8 cellular contexts compared by ENCODE assay signal in genomic region chr4:48483777-48484493, GRCh38. TPM values are rescaled to one million over a fixed set of nuclear protein-coding genes. Genes with fewer than 3 reads are reported as not detected.
DNase-seq lines count a peak whose midpoint lies in the region; FAIRE-seq and TF ChIP-seq lines count a peak whose summit lies in the region.

No MANE protein-coding gene starts in this region.

- H3K79me2 ChIP-seq in endothelial cell of umbilical vein (ENCODE audit: control insufficient read depth, insufficient read depth, low read length) = no peaks in the 10 kb centered on the region
- H3K79me2 ChIP-seq in parathyroid adenoma = no peaks in the 10 kb centered on the region

- H3K36me3 ChIP-seq in Peyer's patch (no peaks in the 10 kb centered on the region), endothelial cell of umbilical vein (ENCODE audit: control insufficient read depth in 2 of 2, extremely low read depth in 1 of 2, insufficient read depth in 2 of 2, low read length in 2 of 2) (no peaks in the 10 kb centered on the region), parathyroid adenoma (ENCODE audit: control insufficient read depth, insufficient read depth, low read length) (no peaks in the 10 kb centered on the region)

- H3K27me3 ChIP-seq in Peyer's patch = peaks cover 0 to 26% of the 10 kb centered on the region in 2 donors
- peaks cover 53 to 78% of the 10 kb centered on the region in 2 experiments for H3K27me3 ChIP-seq in endothelial cell of umbilical vein (ENCODE audit: control insufficient read depth in 2 of 2, insufficient read depth in 2 of 2, low read length in 2 of 2)
- peaks cover 4% of the 10 kb centered on the region for H3K27me3 ChIP-seq in parathyroid adenoma (ENCODE audit: control insufficient read depth, insufficient read depth, low read length)

- no peak overlapping the region for H3K4me2 ChIP-seq in endothelial cell of umbilical vein (ENCODE audit: insufficient read depth, low read length)
- no peak overlapping the region for H3K4me2 ChIP-seq in parathyroid adenoma (ENCODE audit: low read length)

- BruUV-seq in endothelial cell of umbilical vein (replicated peaks; lab: Mats Ljungman, UMichigan) = no TSS peak

- FAIRE-seq in endothelial cell of umbilical vein (lab: Jason Lieb, UNC) = no peak

- H3K9me1 ChIP-seq in endothelial cell of umbilical vein (replicated peaks; ENCODE audit: control insufficient read depth, extremely low read depth, insufficient read depth, low read length) = no peaks in the 10 kb centered on the region

- peak overlapping the region in 3 of 4 donors; percentile 35 to 55 (median 45) for H3K4me3 ChIP-seq in Peyer's patch
- H3K4me3 ChIP-seq in endothelial cell of umbilical vein (replicated peaks in 1 of 3; ENCODE audit: insufficient read depth in 1 of 3, low read depth in 1 of 3, low read length in 3 of 3) = no peak overlapping the region
- H3K4me3 ChIP-seq in parathyroid adenoma (ENCODE audit: low read depth, low read length) = no peak overlapping the region

- POLR2A ChIA-PET in endothelial cell of umbilical vein (lab: Charles Lee) = no interaction called here

- H3K4me1 ChIP-seq in Peyer's patch = peaks cover 0 to 10% (median 5%) of the 10 kb centered on the region in 4 donors
- H3K4me1 ChIP-seq in endothelial cell of umbilical vein (ENCODE audit: control insufficient read depth, extremely low read depth, insufficient read depth, low read length) = no peaks in the 10 kb centered on the region
- H3K4me1 ChIP-seq in parathyroid adenoma = no peaks in the 10 kb centered on the region

- peak; percentile 48 for DNase-seq in DMS79 treated with DMSO at 0.1 percent for 48 hours (lab: John Stamatoyannopoulos, UW)
- DNase-seq in Peyer's patch = no peak
- DNase-seq in endothelial cell of umbilical vein (ENCODE audit: low read depth, low spot score) = no peak
- no peak for DNase-seq in NCI-H2029 treated with DMSO at 0.1 percent for 48 hours (lab: John Stamatoyannopoulos, UW)
- no peak for DNase-seq in NCI-H526 (lab: John Stamatoyannopoulos, UW)
- no peak for DNase-seq in cerebellum (ENCODE audit: low spot score)
- DNase-seq in amniotic stem cell (lab: John Stamatoyannopoulos, UW) = no peak

- dilution Hi-C loops in endothelial cell of umbilical vein (cut with MboI; ENCODE audit: extremely low pct_ligation_motif_present, low sequenced_read_pairs) = no loop called here

- H3K9me3 ChIP-seq in Peyer's patch = peaks cover 0 to 3% (median 0%) of the 10 kb centered on the region in 4 donors
- no peaks in the 10 kb centered on the region for H3K9me3 ChIP-seq in endothelial cell of umbilical vein (replicated peaks; ENCODE audit: control insufficient read depth, insufficient read depth, low read length)
- no peaks in the 10 kb centered on the region for H3K9me3 ChIP-seq in parathyroid adenoma (ENCODE audit: control insufficient read depth, low read length)

- H3K9ac ChIP-seq in endothelial cell of umbilical vein (replicated peaks; ENCODE audit: extremely low read depth, insufficient read depth, low read length) (no peak overlapping the region), parathyroid adenoma (no peak overlapping the region)

- TF ChIP-seq POLR2A in Peyer's patch (IDR thresholded peaks at IDR 0.05) (no peak), endothelial cell of umbilical vein (IDR thresholded peaks at IDR 0.05; ENCODE audit: low read depth, low read length) (no peak)

- peak overlapping the region; percentile 39 for H2AFZ ChIP-seq in endothelial cell of umbilical vein (ENCODE audit: low read depth, low read length)
- H2AFZ ChIP-seq in parathyroid adenoma = peak overlapping the region; percentile 46

- CTCF ChIA-PET in endothelial cell of umbilical vein (lab: Charles Lee) = no interaction called here

- intact Hi-C loops in endothelial cell of umbilical vein (cut with micrococcal nuclease) = no loop called here

- H3K27ac ChIP-seq in Peyer's patch = no peak overlapping the region
- H3K27ac ChIP-seq in endothelial cell of umbilical vein (ENCODE audit: insufficient read depth, low read depth, low read length) = no peak overlapping the region
- H3K27ac ChIP-seq in parathyroid adenoma = no peak overlapping the region

- H4K20me1 ChIP-seq in endothelial cell of umbilical vein (replicated peaks; ENCODE audit: control insufficient read depth, extremely low read depth, insufficient read depth, low read length) = no peaks in the 10 kb centered on the region

- TF ChIP-seq CTCF in Peyer's patch (IDR thresholded peaks at IDR 0.05) (no peak), endothelial cell of umbilical vein (IDR thresholded peaks at IDR 0.05; ENCODE audit: extremely low read depth in 1 of 2, insufficient read depth in 1 of 2, low read depth in 1 of 2, low read length in 2 of 2) (no peak), parathyroid adenoma (IDR thresholded peaks at IDR 0.05) (no peak)

TF ChIP-seq in endothelial cell of umbilical vein, 7 proteins besides CTCF, POLR2A, EP300 and RAD21:
- TF ChIP-seq POLR2AphosphoS5 (IDR thresholded peaks at IDR 0.05; ENCODE audit: insufficient read depth, low read depth, low read length) (no peak), EZH2 (IDR thresholded peaks at IDR 0.05; ENCODE audit: borderline replicate concordance, low read depth, low read length, severe bottlenecking) (peak; percentile 97)

RNA-seq across cellular contexts. Expression of gene SLC10A4, which starts 0.8 kb away (rescaled TPM):
- total RNA-seq in Peyer's patch (not detected), endothelial cell of umbilical vein (0.18 TPM in 1 of 2 replicates, not detected in the other), cerebellum (1.1 TPM)
- polyA plus RNA-seq in endothelial cell of umbilical vein = 0.06 and 0.13 TPM in 2 replicates
- 0.04 TPM in 1 of 2 replicates, not detected in the other for polyA plus RNA-seq in endothelial cell of umbilical vein (2011; cell fraction: cytosol; rRNA removed)
- polyA plus RNA-seq in endothelial cell of umbilical vein (2011; cell fraction: nucleus; rRNA removed) = 0.24 TPM in 2 replicates
- polyA plus RNA-seq in endothelial cell of umbilical vein (2012) = not detected in 2 replicates
- not detected in 2 replicates for polyA minus RNA-seq in endothelial cell of umbilical vein
- polyA minus RNA-seq in endothelial cell of umbilical vein (2011; cell fraction: cytosol; rRNA and poly(A)+ RNA removed) = not detected
- polyA minus RNA-seq in endothelial cell of umbilical vein (2011; cell fraction: nucleus; rRNA and poly(A)+ RNA removed) = not detected in 2 replicates

RNA-seq across cellular contexts. Expression of gene ZAR1, which starts 6.1 kb away (rescaled TPM):
- total RNA-seq in Peyer's patch (not detected), endothelial cell of umbilical vein (not detected in 2 replicates), cerebellum (0.27 TPM)
- not detected in 2 replicates for polyA plus RNA-seq in endothelial cell of umbilical vein
- polyA plus RNA-seq in endothelial cell of umbilical vein (2011; cell fraction: cytosol; rRNA removed) = not detected in 2 replicates
- not detected in 2 replicates for polyA plus RNA-seq in endothelial cell of umbilical vein (2011; cell fraction: nucleus; rRNA removed)
- not detected in 2 replicates for polyA plus RNA-seq in endothelial cell of umbilical vein (2012)
- polyA minus RNA-seq in endothelial cell of umbilical vein = not detected in 2 replicates
- not detected for polyA minus RNA-seq in endothelial cell of umbilical vein (2011; cell fraction: cytosol; rRNA and poly(A)+ RNA removed)
- not detected in 2 replicates for polyA minus RNA-seq in endothelial cell of umbilical vein (2011; cell fraction: nucleus; rRNA and poly(A)+ RNA removed)

Comparison
In these comparisons a context has a peak if more than half of its experiments do, and no peak if none do; other contexts are left out.
1. H3K4me3 ChIP-seq: peak in Peyer's patch (3 of 4); none in endothelial cell of umbilical vein (0 of 3) and parathyroid adenoma (single experiment).